1 cellular context compared by ENCODE assay signal in the genomic region with DNA sequence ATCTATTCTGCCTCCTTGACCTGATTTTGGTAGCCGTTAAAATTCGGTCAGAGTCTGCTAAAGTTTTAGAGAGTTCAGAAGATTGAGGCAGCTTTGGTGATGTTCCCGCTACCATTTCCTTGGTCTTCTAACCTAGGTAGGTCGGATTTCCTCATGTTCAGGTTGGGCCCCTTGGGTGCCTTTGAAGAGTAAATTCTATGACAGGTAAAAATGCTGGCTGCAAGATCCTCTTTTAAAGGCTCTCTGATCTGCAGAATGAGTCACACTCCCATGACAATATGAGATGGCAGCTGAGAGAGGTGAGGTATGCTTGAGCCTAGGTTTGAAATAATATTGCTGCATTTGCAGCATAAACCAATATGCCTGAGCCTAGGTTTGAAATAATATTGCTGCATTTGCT.
TF ChIP-seq lines count a peak whose summit lies in the region.

No MANE protein-coding gene starts in this region.

TF ChIP-seq in HCT116, 20 proteins besides CTCF, POLR2A, EP300 and RAD21 (continued from another document):
- TF ChIP-seq, protein P1, sequence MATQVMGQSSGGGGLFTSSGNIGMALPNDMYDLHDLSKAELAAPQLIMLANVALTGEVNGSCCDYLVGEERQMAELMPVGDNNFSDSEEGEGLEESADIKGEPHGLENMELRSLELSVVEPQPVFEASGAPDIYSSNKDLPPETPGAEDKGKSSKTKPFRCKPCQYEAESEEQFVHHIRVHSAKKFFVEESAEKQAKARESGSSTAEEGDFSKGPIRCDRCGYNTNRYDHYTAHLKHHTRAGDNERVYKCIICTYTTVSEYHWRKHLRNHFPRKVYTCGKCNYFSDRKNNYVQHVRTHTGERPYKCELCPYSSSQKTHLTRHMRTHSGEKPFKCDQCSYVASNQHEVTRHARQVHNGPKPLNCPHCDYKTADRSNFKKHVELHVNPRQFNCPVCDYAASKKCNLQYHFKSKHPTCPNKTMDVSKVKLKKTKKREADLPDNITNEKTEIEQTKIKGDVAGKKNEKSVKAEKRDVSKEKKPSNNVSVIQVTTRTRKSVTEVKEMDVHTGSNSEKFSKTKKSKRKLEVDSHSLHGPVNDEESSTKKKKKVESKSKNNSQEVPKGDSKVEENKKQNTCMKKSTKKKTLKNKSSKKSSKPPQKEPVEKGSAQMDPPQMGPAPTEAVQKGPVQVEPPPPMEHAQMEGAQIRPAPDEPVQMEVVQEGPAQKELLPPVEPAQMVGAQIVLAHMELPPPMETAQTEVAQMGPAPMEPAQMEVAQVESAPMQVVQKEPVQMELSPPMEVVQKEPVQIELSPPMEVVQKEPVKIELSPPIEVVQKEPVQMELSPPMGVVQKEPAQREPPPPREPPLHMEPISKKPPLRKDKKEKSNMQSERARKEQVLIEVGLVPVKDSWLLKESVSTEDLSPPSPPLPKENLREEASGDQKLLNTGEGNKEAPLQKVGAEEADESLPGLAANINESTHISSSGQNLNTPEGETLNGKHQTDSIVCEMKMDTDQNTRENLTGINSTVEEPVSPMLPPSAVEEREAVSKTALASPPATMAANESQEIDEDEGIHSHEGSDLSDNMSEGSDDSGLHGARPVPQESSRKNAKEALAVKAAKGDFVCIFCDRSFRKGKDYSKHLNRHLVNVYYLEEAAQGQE (IDR thresholded peaks at IDR 0.05; ENCODE audit: low read depth): no peak
